2 cellular contexts compared by ENCODE assay signal in the genomic region with DNA sequence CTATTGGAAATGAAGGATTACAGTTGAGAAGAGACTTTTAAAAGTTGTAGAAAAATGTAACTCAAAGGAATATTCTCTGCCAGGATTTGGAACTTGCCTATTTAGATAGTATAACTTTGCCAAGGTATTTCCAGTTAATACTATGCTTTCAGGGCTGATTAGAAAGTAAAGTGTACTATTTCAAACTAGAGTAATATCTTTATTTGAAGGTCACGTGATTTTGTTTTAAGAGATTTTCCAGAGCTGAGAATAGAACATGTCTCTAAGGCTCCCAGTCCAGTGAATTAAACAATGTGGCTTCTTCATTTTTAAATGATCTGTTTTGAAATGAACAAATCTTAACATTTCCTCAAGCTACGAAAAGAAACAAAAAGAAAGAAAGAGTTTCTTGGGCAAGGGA.
A peak's percentile ranks its signal among the peaks of the same experiment; 100 is the strongest.
TF ChIP-seq lines count a peak whose summit lies in the region.

No MANE protein-coding gene starts in this region.

TF ChIP-seq in GM12878, 131 proteins besides CTCF, POLR2A, EP300 and RAD21:
- TF ChIP-seq PRDM15 (CRISPR knock-in tag; IDR thresholded peaks at IDR 0.05) = 0 out of 2 replicates have a peak, but pooled peaks have one; percentile 38
- peak; percentile 87 for TF ChIP-seq RAD51 (IDR thresholded peaks at IDR 0.05)
- no peak for TF ChIP-seq USF2 (IDR thresholded peaks at IDR 0.05; ENCODE audit: borderline replicate concordance, low read depth, low read length)
TF ChIP-seq in GM12878: peak in this region for 2.

TF ChIP-seq in SK-N-SH, 30 proteins besides CTCF, POLR2A, EP300 and RAD21:
- no peak for TF ChIP-seq ELF1 (IDR thresholded peaks at IDR 0.05)
- TF ChIP-seq GATA2 (CRISPR knock-in tag; IDR thresholded peaks at IDR 0.05) = no peak
- TF ChIP-seq FOXM1 (IDR thresholded peaks at IDR 0.05; ENCODE audit: low read depth) = no peak
- TF ChIP-seq RCOR1 (IDR thresholded peaks at IDR 0.05; ENCODE audit: low read length) = no peak
- no peak for TF ChIP-seq SIN3A (IDR thresholded peaks at IDR 0.05; ENCODE audit: borderline replicate concordance, low read depth, low read length)
- no peak for TF ChIP-seq RXRA (IDR thresholded peaks at IDR 0.05; ENCODE audit: borderline replicate concordance, low read depth)
- no peak for TF ChIP-seq FOXJ3 (CRISPR knock-in tag; IDR thresholded peaks at IDR 0.05)
